Comparison of ENCODE assay signal across 19 cellular contexts in genomic region chr6:17536586-17536985, GRCh38.
DNase-seq lines count a peak whose midpoint lies in the region; ATAC-seq and TF ChIP-seq lines count a peak whose summit lies in the region.
"Had no signal": no experiment of that assay in that cellular context is flagged by ENCODE, and none has a peak within 500 bp of the region (broad histone marks: within the 10 kb centered on the region; RNA-seq: fewer than 3 reads in every experiment).

No MANE protein-coding gene starts in this region.

- no peaks in the 10 kb centered on the region for H3K79me2 ChIP-seq in MM.1S (ENCODE audit: low read length)

- CTCF ChIA-PET in activated CD4-positive, alpha-beta T cell treated with anti-CD3 and anti-CD28 coated beads for 36 hours (lab: Charles Lee), result interaction anchor here (0.6 kb wide), 2 partner anchors 11 to 654 kb away, joined by 3 read pairs; no protein-coding TSS in a partner anchor

- no peaks in the 10 kb centered on the region for H3K4me1 ChIP-seq in MM.1S (ENCODE audit: low read length)
- H3K4me1 ChIP-seq: neural progenitor cell, upper lobe of right lung had no signal

- no peaks in the 10 kb centered on the region for H3K9me2 ChIP-seq in MM.1S (replicated peaks; ENCODE audit: insufficient read depth, low read length)
- H3K9me2 ChIP-seq: SK-N-SH had no signal

- no peak overlapping the region for H3K4me3 ChIP-seq in MM.1S (ENCODE audit: low read length)
- H3K4me3 ChIP-seq: neural progenitor cell, skin epidermis, upper lobe of right lung had no signal

- H2AFZ ChIP-seq in MM.1S (ENCODE audit: low read length), result no peak overlapping the region
- H2AFZ ChIP-seq: neural progenitor cell had no signal

- H3K9me3 ChIP-seq in MM.1S (replicated peaks; ENCODE audit: insufficient read depth, low read length), result no peaks in the 10 kb centered on the region
- H3K9me3 ChIP-seq: SK-N-SH, upper lobe of right lung had no signal

- no peaks in the 10 kb centered on the region for H4K20me1 ChIP-seq in MM.1S (ENCODE audit: insufficient read depth, low read length)

- intact Hi-C loops in activated CD4-positive, alpha-beta T cell treated with anti-CD3 and anti-CD28 coated beads for 36 hours (cut with DNase I, micrococcal nuclease), result no loop called here

- no peak overlapping the region for H3K4me3 Mint-ChIP-seq in activated CD4-positive, alpha-beta T cell treated with anti-CD3 and anti-CD28 coated beads for 36 hours
- no peak overlapping the region for H3K4me3 Mint-ChIP-seq in activated T-cell treated with anti-CD3 and anti-CD28 coated beads, Interleukin-2, amount 50 U/mL, for 72 hours
- H3K4me3 Mint-ChIP-seq: neural progenitor cell had no signal

- no peaks in the 10 kb centered on the region for H3F3A ChIP-seq in MM.1S (ENCODE audit: insufficient read depth, low read length)

- H3K4me2 ChIP-seq in MM.1S (ENCODE audit: low read depth, low read length), result no peak overlapping the region
- H3K4me2 ChIP-seq: neural progenitor cell, SK-N-SH had no signal

- no peaks in the 10 kb centered on the region for H3K27me3 ChIP-seq in MM.1S (replicated peaks; ENCODE audit: insufficient read depth, low read length)
- H3K27me3 ChIP-seq: brain microvascular endothelial cell, neural progenitor cell, upper lobe of right lung had no signal

- ATAC-seq in activated CD4-positive, alpha-beta T cell treated with anti-CD3 and anti-CD28 coated beads for 36 hours, result peak; percentile 100
- ATAC-seq in GM18870 (IDR thresholded peaks at IDR 0.05; ENCODE audit: unreplicated experiment) (peak; percentile 76), HG02642 (IDR thresholded peaks at IDR 0.05; ENCODE audit: poor library complexity, unreplicated experiment) (peak; percentile 64)
- ATAC-seq in activated T-cell treated with anti-CD3 and anti-CD28 coated beads, Interleukin-2, amount 50 U/mL, for 72 hours (replicated peaks in 1 of 2), result peak; percentile 99
- ATAC-seq: upper lobe of right lung had no signal

- no peak overlapping the region for H3K27ac ChIP-seq in MM.1S (ENCODE audit: low read length)
- H3K27ac ChIP-seq: brain microvascular endothelial cell, neural progenitor cell, skin epidermis, upper lobe of right lung, VCaP had no signal

- peak; percentile 59 for DNase-seq in activated CD4-positive, alpha-beta T cell treated with anti-CD3 and anti-CD28 coated beads for 36 hours
- DNase-seq in activated CD4-positive, alpha-beta T cell treated with anti-CD3 and anti-CD28 coated beads for 4 hours, result no peak
- peak; percentile 26 to 43 for DNase-seq in activated T-cell treated with anti-CD3 and anti-CD28 coated beads, Interleukin-2, amount 50 U/mL, for 72 hours
- DNase-seq in NCI-H524 treated with DMSO at 0.1 percent for 48 hours (lab: John Stamatoyannopoulos, UW) (no peak), H4 (ENCODE audit: low spot score) (no peak), MM.1S (no peak)
- DNase-seq: 8988T; brain microvascular endothelial cell; effector memory CD4-positive, alpha-beta T cell; GDM1; NCI-H2171; SK-N-SH; upper lobe of right lung had no signal

- H3K27me3 Mint-ChIP-seq in activated CD4-positive, alpha-beta T cell treated with anti-CD3 and anti-CD28 coated beads for 36 hours, result peaks cover 29% of the 10 kb centered on the region
- peaks cover 52% of the 10 kb centered on the region for H3K27me3 Mint-ChIP-seq in activated T-cell treated with anti-CD3 and anti-CD28 coated beads, Interleukin-2, amount 50 U/mL, for 72 hours (ENCODE audit: low read depth)

- no peaks in the 10 kb centered on the region for H3K36me3 Mint-ChIP-seq in activated CD4-positive, alpha-beta T cell treated with anti-CD3 and anti-CD28 coated beads for 36 hours (ENCODE audit: low read depth)
- no peaks in the 10 kb centered on the region for H3K36me3 Mint-ChIP-seq in activated T-cell treated with anti-CD3 and anti-CD28 coated beads, Interleukin-2, amount 50 U/mL, for 72 hours (ENCODE audit: insufficient read depth in 2 of 2)

- H3K9ac ChIP-seq in MM.1S (ENCODE audit: low read length), result no peak overlapping the region
- H3K9ac ChIP-seq: neural progenitor cell, SK-N-SH had no signal

- no peaks in the 10 kb centered on the region for H3K9me3 Mint-ChIP-seq in activated CD4-positive, alpha-beta T cell treated with anti-CD3 and anti-CD28 coated beads for 36 hours (ENCODE audit: low read depth)
- no peaks in the 10 kb centered on the region for H3K9me3 Mint-ChIP-seq in activated T-cell treated with anti-CD3 and anti-CD28 coated beads, Interleukin-2, amount 50 U/mL, for 72 hours
- H3K9me3 Mint-ChIP-seq: activated T-helper 2 cell treated with anti-CD3 and anti-CD28 coated beads, Interferon-gamma antibody, Interleukin-2, Interleukin-4, amounts not matched to agents 10 μg/mL and 5 μg/mL and 100 μg/mL, durations not matched to agents 14 hours and 24 hours and 36 hours; neural progenitor cell had no signal

- H3K4me1 Mint-ChIP-seq in activated CD4-positive, alpha-beta T cell treated with anti-CD3 and anti-CD28 coated beads for 36 hours, result peaks cover 6% of the 10 kb centered on the region
- peaks cover 12% of the 10 kb centered on the region for H3K4me1 Mint-ChIP-seq in activated T-cell treated with anti-CD3 and anti-CD28 coated beads, Interleukin-2, amount 50 U/mL, for 72 hours (ENCODE audit: low read depth)

- H3K27ac Mint-ChIP-seq in activated CD4-positive, alpha-beta T cell treated with anti-CD3 and anti-CD28 coated beads for 36 hours, result no peak overlapping the region
- no peak overlapping the region for H3K27ac Mint-ChIP-seq in activated T-cell treated with anti-CD3 and anti-CD28 coated beads, Interleukin-2, amount 50 U/mL, for 72 hours
- H3K27ac Mint-ChIP-seq: activated T-helper 2 cell treated with anti-CD3 and anti-CD28 coated beads, Interferon-gamma antibody, Interleukin-2, Interleukin-4, amounts not matched to agents 10 μg/mL and 5 μg/mL and 100 μg/mL, durations not matched to agents 14 hours and 24 hours and 36 hours had no signal

- POLR2A ChIA-PET in activated CD4-positive, alpha-beta T cell treated with anti-CD3 and anti-CD28 coated beads for 36 hours (lab: Charles Lee), result no interaction called here

- no peaks in the 10 kb centered on the region for H3K36me3 ChIP-seq in MM.1S (replicated peaks; ENCODE audit: insufficient read depth, low read length)
- H3K36me3 ChIP-seq: brain microvascular endothelial cell, neural progenitor cell, upper lobe of right lung had no signal

- TF ChIP-seq CTCF in MM.1S (IDR thresholded peaks at IDR 0.05; ENCODE audit: low read length), result no peak

Comparison
In these comparisons a context has a peak if more than half of its experiments do, and no peak if none do; other contexts are left out.
1. DNase-seq: peak in activated CD4-positive, alpha-beta T cell treated with anti-CD3 and anti-CD28 coated beads for 36 hours (single experiment) and activated T-cell treated with anti-CD3 and anti-CD28 coated beads, Interleukin-2, amount 50 U/mL, for 72 hours (2 of 2); none in activated CD4-positive, alpha-beta T cell treated with anti-CD3 and anti-CD28 coated beads for 4 hours (0 of 2), NCI-H524 treated with DMSO at 0.1 percent for 48 hours (single experiment), H4 (single experiment) and MM.1S (single experiment).
2. Peak in every context shown above with its lines, with median percentiles within 50 percentile points of each other: ATAC-seq.